7 cellular contexts compared by ENCODE assay signal in the genomic region with DNA sequence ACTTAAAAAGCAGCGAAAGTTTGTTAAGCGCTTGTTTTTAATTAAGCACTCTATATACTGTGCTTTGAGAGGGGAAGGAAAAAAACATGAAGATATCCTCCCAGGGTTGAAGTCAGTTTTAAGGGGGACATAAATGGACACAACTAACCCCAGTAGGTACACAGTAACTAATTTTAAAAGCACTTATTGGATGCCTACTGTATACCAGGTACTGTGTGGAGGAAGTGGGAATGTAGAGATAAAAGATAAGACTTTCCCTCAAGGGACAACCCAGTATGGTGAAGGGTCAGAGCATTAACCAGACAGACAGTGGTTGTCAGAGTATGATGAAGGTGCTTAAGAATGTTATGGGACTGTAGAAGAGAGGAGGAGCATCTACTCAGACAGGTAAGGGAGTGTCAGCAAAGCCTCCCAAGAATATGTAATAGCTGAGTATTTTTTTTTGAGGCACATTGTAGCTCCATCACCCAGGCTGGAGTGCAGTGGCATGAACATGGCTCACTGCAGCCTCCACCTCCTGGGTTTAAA. TPM values are rescaled to one million over a fixed set of nuclear protein-coding genes. Genes with fewer than 3 reads are reported as not detected.
A peak's percentile ranks its signal among the peaks of the same experiment; 100 is the strongest.
DNase-seq lines count a peak whose midpoint lies in the region; ATAC-seq lines count a peak whose summit lies in the region.

No MANE protein-coding gene starts in this region.

- H3K27me3 ChIP-seq in HUES48 (ENCODE audit: control insufficient read depth, insufficient read depth, low read length): no peaks in the 10 kb centered on the region

- peaks cover 35% of the 10 kb centered on the region for H3K36me3 ChIP-seq in HUES48 (ENCODE audit: control insufficient read depth, insufficient read depth, low read length)

- peak overlapping the region; percentile 95 to 100 for H3K27ac Mint-ChIP-seq in activated naive CD4-positive, alpha-beta T cell treated with anti-CD3 and anti-CD28 coated beads, Interleukin-2, amount 50 U/mL, for 72 hours
- peak overlapping the region; percentile 98 for H3K27ac Mint-ChIP-seq in stimulated activated naive B cell treated with anti-CD40 and anti-IgM and Interleukin-4, amounts not matched to agents 10 μg/mL and 1 μg/mL and 100 μg/mL, for 72 hours

- H3K27me3 Mint-ChIP-seq in stimulated activated naive B cell treated with anti-CD40 and anti-IgM and Interleukin-4, amounts not matched to agents 10 μg/mL and 1 μg/mL and 100 μg/mL, for 72 hours: no peaks in the 10 kb centered on the region

- peak overlapping the region; percentile 94 to 95 for H3K4me3 Mint-ChIP-seq in stimulated activated naive B cell treated with anti-CD40 and anti-IgM and Interleukin-4, amounts not matched to agents 10 μg/mL and 1 μg/mL and 100 μg/mL, for 72 hours

- H3K9me3 ChIP-seq in HUES48 (ENCODE audit: control insufficient read depth, insufficient read depth, low read length): no peaks in the 10 kb centered on the region
- H3K9me3 ChIP-seq in iPS-18c (ENCODE audit: control insufficient read depth, insufficient read depth, low read length): no peaks in the 10 kb centered on the region

- no peaks in the 10 kb centered on the region for H3K9me3 Mint-ChIP-seq in activated naive CD4-positive, alpha-beta T cell treated with anti-CD3 and anti-CD28 coated beads, Interleukin-2, amount 50 U/mL, for 72 hours
- no peaks in the 10 kb centered on the region for H3K9me3 Mint-ChIP-seq in stimulated activated naive B cell treated with anti-CD40 and anti-IgM and Interleukin-4, amounts not matched to agents 10 μg/mL and 1 μg/mL and 100 μg/mL, for 72 hours

- H3K4me1 ChIP-seq in HUES48 (ENCODE audit: control insufficient read depth, insufficient read depth, low read length): peaks cover 9% of the 10 kb centered on the region

- peaks cover 21 to 32% of the 10 kb centered on the region in 2 donors for H3K36me3 Mint-ChIP-seq in activated naive CD4-positive, alpha-beta T cell treated with anti-CD3 and anti-CD28 coated beads, Interleukin-2, amount 50 U/mL, for 72 hours
- peaks cover 17 to 26% of the 10 kb centered on the region in 2 donors for H3K36me3 Mint-ChIP-seq in stimulated activated naive B cell treated with anti-CD40 and anti-IgM and Interleukin-4, amounts not matched to agents 10 μg/mL and 1 μg/mL and 100 μg/mL, for 72 hours

- H3K9ac ChIP-seq in HUES48 (ENCODE audit: low read depth, low read length): peak overlapping the region; percentile 93

- DNase-seq in activated naive CD4-positive, alpha-beta T cell treated with anti-CD3 and anti-CD28 coated beads, Interleukin-2, amount 50 U/mL, for 72 hours (ENCODE audit: low spot score in 2 of 2): no peak
- no peak for DNase-seq in stimulated activated naive B cell treated with anti-CD40 and anti-IgM and Interleukin-4, amounts not matched to agents 10 μg/mL and 1 μg/mL and 100 μg/mL, for 72 hours
- DNase-seq in NCI-H1092 (lab: John Stamatoyannopoulos, UW) (no peak), LoVo (ENCODE audit: low spot score) (no peak)
- DNase-seq in stimulated activated CD4-positive, alpha-beta T cell treated with anti-CD3 and anti-CD28 coated beads, Interleukin-1b, Interleukin-23, amount 100 ng/mL, for 48 hours: no peak

- H3K4me1 Mint-ChIP-seq in stimulated activated naive B cell treated with anti-CD40 and anti-IgM and Interleukin-4, amounts not matched to agents 10 μg/mL and 1 μg/mL and 100 μg/mL, for 72 hours: peaks cover 41 to 64% of the 10 kb centered on the region in 2 donors

- no peak overlapping the region for H3K27ac ChIP-seq in HUES48 (ENCODE audit: low read depth, low read length)

- ATAC-seq in activated naive CD4-positive, alpha-beta T cell treated with anti-CD3 and anti-CD28 coated beads, Interleukin-2, amount 50 U/mL, for 72 hours: no peak
- no peak for ATAC-seq in stimulated activated naive B cell treated with anti-CD40 and anti-IgM and Interleukin-4, amounts not matched to agents 10 μg/mL and 1 μg/mL and 100 μg/mL, for 72 hours (replicated peaks)

- H3K4me3 ChIP-seq in HUES48 (ENCODE audit: low read depth, low read length) (peak overlapping the region; percentile 94), iPS-18c (ENCODE audit: insufficient read depth, low read depth, low read length) (peak overlapping the region; percentile 99)

RNA-seq across cellular contexts. Expression of gene ABCF1, which starts 0.9 kb away (rescaled TPM):
- 10 to 100 TPM; 84.7 to 91.3 TPM for total RNA-seq in activated naive CD4-positive, alpha-beta T cell treated with anti-CD3 and anti-CD28 coated beads, Interleukin-2, amount 50 U/mL, for 72 hours

RNA-seq across cellular contexts. Expression of gene PRR3, which starts 15.0 kb away (rescaled TPM):
- total RNA-seq in activated naive CD4-positive, alpha-beta T cell treated with anti-CD3 and anti-CD28 coated beads, Interleukin-2, amount 50 U/mL, for 72 hours: 10 to 100 TPM; 19.8 to 27.4 TPM

RNA-seq across cellular contexts. Expression of gene GNL1, which starts 15.9 kb away (rescaled TPM):
- total RNA-seq in activated naive CD4-positive, alpha-beta T cell treated with anti-CD3 and anti-CD28 coated beads, Interleukin-2, amount 50 U/mL, for 72 hours: 100 to 1,000 TPM; 107 to 139 TPM

RNA-seq across cellular contexts. Expression of gene PPP1R10, which starts 44.9 kb away (rescaled TPM):
- 10 to 100 TPM; 92.1 to 96.8 TPM for total RNA-seq in activated naive CD4-positive, alpha-beta T cell treated with anti-CD3 and anti-CD28 coated beads, Interleukin-2, amount 50 U/mL, for 72 hours

RNA-seq across cellular contexts. Expression of gene MRPS18B, which starts 45.5 kb away (rescaled TPM):
- total RNA-seq in activated naive CD4-positive, alpha-beta T cell treated with anti-CD3 and anti-CD28 coated beads, Interleukin-2, amount 50 U/mL, for 72 hours: 100 to 1,000 TPM in 1 of 2 donors, 10 to 100 TPM in 1; 99.8 to 100 TPM
